25 cellular contexts compared by ENCODE assay signal in genomic region chrX:47181301-47181700, GRCh38.
"Had no signal": no experiment of that assay in that cellular context is flagged by ENCODE, and none has a peak within 500 bp of the region (broad histone marks: within the 10 kb centered on the region; RNA-seq: fewer than 3 reads in every experiment).

No MANE protein-coding gene starts in this region.

- DNase-seq: activated B cell treated with CpG ODN at 0.5 μM for 24 hours; activated CD4-positive, alpha-beta T cell treated with anti-CD3 and anti-CD28 coated beads for 48 hours; activated CD4-positive, alpha-beta T cell treated with anti-CD3 and anti-CD28 coated beads, Interleukin-2, amount 50 U/mL, for 1 hour; activated CD4-positive, alpha-beta T cell treated with anti-CD3 and anti-CD28 coated beads, Interleukin-2, amount 50 U/mL, for 48 hours; activated CD8-positive, alpha-beta memory T cell treated with anti-CD3 and anti-CD28 coated beads for 24 hours; activated CD8-positive, alpha-beta T cell treated with anti-CD3 and anti-CD28 coated beads for 36 hours; activated effector memory CD4-positive, alpha-beta T cell treated with Interleukin-2 at 50 U/mL for 16 hours; activated naive CD4-positive, alpha-beta T cell treated with anti-CD3 and anti-CD28 coated beads, Interleukin-2, amount 50 U/mL, for 16 hours; activated T-cell treated with anti-CD3 and anti-CD28 coated beads, Interleukin-2, amount 50 U/mL, for 4 hours; amniotic stem cell; anterior cingulate cortex; body of pancreas; caudate nucleus; colonic mucosa; effector CD8-positive, alpha-beta T cell; foreskin fibroblast; T-helper 1 cell; T-helper 17 cell; T1000; WERI-Rb-1 had no signal

- H3K9me3 ChIP-seq: body of pancreas, colonic mucosa had no signal

- H3K4me1 Mint-ChIP-seq: activated B cell treated with CpG ODN at 0.5 μM for 24 hours, T-helper 17 cell had no signal

- H3K27me3 Mint-ChIP-seq: activated B cell treated with CpG ODN at 0.5 μM for 24 hours; activated CD8-positive, alpha-beta T cell treated with anti-CD3 and anti-CD28 coated beads for 36 hours; activated naive CD8-positive, alpha-beta T cell; activated T-helper 17 cell treated with anti-CD3 and anti-CD28 coated beads, Interleukin-2, amount 50 U/mL, for 72 hours; T-helper 17 cell had no signal

- H3K4me1 ChIP-seq: body of pancreas, colonic mucosa had no signal

- H3K4me3 Mint-ChIP-seq: activated B cell treated with CpG ODN at 0.5 μM for 24 hours; activated CD8-positive, alpha-beta T cell treated with anti-CD3 and anti-CD28 coated beads for 36 hours; activated naive CD8-positive, alpha-beta T cell; activated T-cell treated with anti-CD3 and anti-CD28 coated beads, Interleukin-2, amount 50 U/mL, for 4 hours; activated T-helper 17 cell treated with anti-CD3 and anti-CD28 coated beads, Interleukin-2, amount 50 U/mL, for 72 hours; T-helper 17 cell; T-helper 2 cell treated with Interferon-gamma antibody and Interleukin-4, amounts not matched to agents 5 μg/mL and 100 μg/mL, for 36 hours had no signal

- H3K9me3 Mint-ChIP-seq: activated B cell treated with CpG ODN at 0.5 μM for 24 hours; activated CD8-positive, alpha-beta T cell treated with anti-CD3 and anti-CD28 coated beads for 36 hours; activated T-cell treated with anti-CD3 and anti-CD28 coated beads, Interleukin-2, amount 50 U/mL, for 4 hours; activated T-helper 17 cell treated with anti-CD3 and anti-CD28 coated beads, Interleukin-2, amount 50 U/mL, for 72 hours; T-helper 2 cell treated with Interferon-gamma antibody and Interleukin-4, amounts not matched to agents 5 μg/mL and 100 μg/mL, for 36 hours had no signal

- H3K36me3 Mint-ChIP-seq: activated naive CD8-positive, alpha-beta T cell had no signal

- H3K27ac Mint-ChIP-seq: activated B cell treated with CpG ODN at 0.5 μM for 24 hours; activated CD8-positive, alpha-beta T cell treated with anti-CD3 and anti-CD28 coated beads for 36 hours; activated T-helper 17 cell treated with anti-CD3 and anti-CD28 coated beads, Interleukin-2, amount 50 U/mL, for 72 hours; T-helper 2 cell treated with Interferon-gamma antibody and Interleukin-4, amounts not matched to agents 5 μg/mL and 100 μg/mL, for 36 hours had no signal

- H3K27me3 ChIP-seq: body of pancreas, colonic mucosa had no signal

- ATAC-seq: activated CD4-positive, CD25-positive, alpha-beta regulatory T cell treated with anti-CD3 and anti-CD28 coated beads, Interleukin-2, amount 50 U/mL, for 24 hours; activated CD8-positive, alpha-beta T cell treated with anti-CD3 and anti-CD28 coated beads for 36 hours; activated T-cell treated with anti-CD3 and anti-CD28 coated beads, Interleukin-2, amount 50 U/mL, for 4 hours; activated T-helper 17 cell treated with anti-CD3 and anti-CD28 coated beads, Interleukin-2, amount 50 U/mL, for 72 hours; body of pancreas; esophagus mucosa; T-helper 17 cell had no signal

- H3K4me3 ChIP-seq: body of pancreas, colonic mucosa had no signal

- H3K27ac ChIP-seq: body of pancreas, colonic mucosa, WERI-Rb-1 had no signal
